In the genomic region with DNA sequence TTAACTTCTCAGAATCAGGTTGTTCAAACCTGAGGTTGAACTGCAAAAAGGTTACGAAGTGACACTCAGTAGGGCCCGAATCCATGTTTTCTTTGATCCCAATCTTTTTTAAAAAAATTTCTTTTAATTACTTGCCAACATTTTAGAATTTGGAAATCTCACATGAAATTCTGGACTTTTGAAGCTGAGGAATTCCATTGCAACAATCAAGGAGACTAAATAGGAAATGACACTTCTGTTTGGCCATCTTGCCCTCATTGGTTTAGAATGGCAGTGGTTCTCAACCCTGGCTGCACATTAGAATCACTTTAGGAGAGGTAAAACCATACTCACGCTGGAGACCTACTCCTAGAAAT, we compare ENCODE assay signal across 8 cellular contexts. TPM values are rescaled to one million over a fixed set of nuclear protein-coding genes. Genes with fewer than 3 reads are reported as not detected.
A peak's percentile ranks its signal among the peaks of the same experiment; 100 is the strongest.
DNase-seq lines count a peak whose midpoint lies in the region; ATAC-seq, FAIRE-seq and TF ChIP-seq lines count a peak whose summit lies in the region.

No MANE protein-coding gene starts in this region.

- H3K4me2 ChIP-seq in A549 (peak overlapping the region; percentile 84), HCT116 (ENCODE audit: low read length) (peak overlapping the region; percentile 78)

- TSS peak; percentile 96 for BruUV-seq in HCT116 (replicated peaks; lab: Mats Ljungman, UMichigan)

- TF ChIP-seq POLR2A in A549 (IDR thresholded peaks at IDR 0.05; ENCODE audit: low read length), result no peak
- TF ChIP-seq POLR2A in HCT116 (IDR thresholded peaks at IDR 0.05; ENCODE audit: borderline replicate concordance, extremely low read depth, insufficient read depth, insufficient read length), result no peak

- ATAC-seq in A549, result peak; percentile 8 to 9; a peak in 2 of 6 replicates
- 0 out of 2 replicates have a peak, but pooled peaks have one; percentile 2 for ATAC-seq in HCT116
- ATAC-seq in memory B cell (ENCODE audit: low read depth), result peak; percentile 3

- H3K36me3 ChIP-seq in HCT116 (ENCODE audit: control insufficient read depth in 1 of 2, insufficient read depth in 2 of 2, low read length in 2 of 2), result peaks cover 0 to 3% of the 10 kb centered on the region in 2 experiments; a peak in 1 of 4 replicates

- peak overlapping the region; percentile 96 for H3K9ac ChIP-seq in HCT116 (ENCODE audit: low read length)

- TF ChIP-seq EP300 in A549 (IDR thresholded peaks at IDR 0.05), result no peak

- H3K9me3 ChIP-seq in A549 (no peaks in the 10 kb centered on the region), HCT116 (ENCODE audit: control insufficient read depth in 1 of 2, insufficient read depth in 1 of 2, low read depth in 1 of 2, low read length in 2 of 2) (no peaks in the 10 kb centered on the region)

- H3K27me3 Mint-ChIP-seq in memory B cell, result peaks cover 1% of the 10 kb centered on the region

- in situ Hi-C loops in astrocyte of the spinal cord (cut with HindIII; ENCODE audit: low sequenced_read_pairs), result no loop called here

- CTCF ChIA-PET in A549 (lab: Yijun Ruan, JAX) (interaction anchor here (1.2 to 2.6 kb wide), 6 partner anchors 10 to 262 kb away, joined by 3 to 10 read pairs (median 5); no protein-coding TSS in a partner anchor), HCT116 (lab: Charles Lee) (no interaction called here)

- peaks cover 45% of the 10 kb centered on the region for H3K79me2 ChIP-seq in HCT116 (ENCODE audit: insufficient read depth, low read length)

- TF ChIP-seq RAD21 in A549 (conservative IDR thresholded peaks at IDR 0.05 in 1 of 2, IDR thresholded peaks at IDR 0.05 in 1 of 2), result no peak
- TF ChIP-seq RAD21 in HCT116 (IDR thresholded peaks at IDR 0.05; ENCODE audit: low read depth), result no peak

- no peaks in the 10 kb centered on the region for H4K20me1 ChIP-seq in HCT116 (ENCODE audit: insufficient read depth)

- DNase-seq in A549 (ENCODE audit: low read depth in 1 of 2, low spot score in 1 of 2), result no peak
- DNase-seq in HCT116 (ENCODE audit: low read depth, low spot score), result no peak
- no peak for DNase-seq in astrocyte of the spinal cord (ENCODE audit: low read depth, low spot score)
- DNase-seq in memory B cell (ENCODE audit: low spot score in 2 of 2), result peak in 1 of 2 donors; percentile 5
- DNase-seq in AG20443 (ENCODE audit: low spot score), result no peak
- no peak for DNase-seq in stimulated activated naive CD4-positive, alpha-beta T cell treated with Interleukin-2 at 50 U/mL for 16 hours (lab: John Stamatoyannopoulos, UW)
- DNase-seq in SW 1271 (lab: John Stamatoyannopoulos, UW), result no peak
- no peak for DNase-seq in nucleus accumbens (lab: John Stamatoyannopoulos, UW)

- peaks cover 11% of the 10 kb centered on the region for H3K4me1 Mint-ChIP-seq in memory B cell

- H3K4me3 ChIP-seq in A549 (peak overlapping the region; percentile 83), HCT116 (replicated peaks in 1 of 2; ENCODE audit: low read depth in 1 of 2, low read length in 2 of 2) (peak overlapping the region; percentile 61 to 90), astrocyte of the spinal cord (ENCODE audit: low read depth, low read length) (peak overlapping the region; percentile 85)

- H3K27ac ChIP-seq in A549 (peak overlapping the region; percentile 92 to 94), HCT116 (ENCODE audit: low read depth, low read length) (peak overlapping the region; percentile 79; the same call in 1 of the 2 replicates)

- intact Hi-C loops in HCT116 (cut with micrococcal nuclease), result no loop called here

- RAD21 ChIA-PET in HCT116 (lab: Charles Lee; ENCODE audit: low non-redundant PET in 1 of 2, low total read pairs in 2 of 2, uncharacterized antibody in 2 of 2, unreplicated experiment in 2 of 2), result no interaction called here

- peak overlapping the region; percentile 99 for H3K4me3 Mint-ChIP-seq in memory B cell

- no peaks in the 10 kb centered on the region for H3K27me3 ChIP-seq in HCT116 (ENCODE audit: insufficient read depth, low read length)

- peaks cover 2% of the 10 kb centered on the region for H3K36me3 Mint-ChIP-seq in memory B cell

- H3K9me2 ChIP-seq in HCT116 (ENCODE audit: insufficient read depth), result no peaks in the 10 kb centered on the region

- 51% methylated on average over 3 of the region's 3 CpGs for WGBS in A549 (ENCODE audit: missing lambda C conversion rate)

- peak overlapping the region; percentile 41 for H2AFZ ChIP-seq in HCT116 (ENCODE audit: low read depth, low read length, poor library complexity, severe bottlenecking)

- TF ChIP-seq CTCF in A549 (IDR thresholded peaks at IDR 0.05) (no peak), HCT116 (IDR thresholded peaks at IDR 0.05 in 2 of 3, conservative IDR thresholded peaks at IDR 0.05 in 1 of 3; ENCODE audit: borderline replicate concordance in 1 of 3, insufficient read depth in 1 of 3, low read depth in 2 of 3, low read length in 2 of 3) (no peak), astrocyte of the spinal cord (IDR thresholded peaks at IDR 0.05; ENCODE audit: low read depth, low read length) (no peak)

- POLR2A ChIA-PET in A549 (lab: Yijun Ruan, JAX), result interaction anchor here (2.0 kb wide), 1 partner anchor 36 kb away, joined by 7 read pairs; no protein-coding TSS in a partner anchor
- POLR2A ChIA-PET in HCT116 (lab: Charles Lee), result no interaction called here

- FAIRE-seq in A549 (lab: Jason Lieb, UNC), result no peak

- H3K27ac Mint-ChIP-seq in memory B cell, result peak overlapping the region; percentile 100

- H3K9me3 Mint-ChIP-seq in memory B cell, result no peaks in the 10 kb centered on the region

- peaks cover 22% of the 10 kb centered on the region; the same call in 2 of the 3 replicates for H3K4me1 ChIP-seq in A549
- peaks cover 0 to 20% of the 10 kb centered on the region in 2 experiments; a peak in 3 of 4 replicates for H3K4me1 ChIP-seq in HCT116 (ENCODE audit: control insufficient read depth in 1 of 2, insufficient read depth in 2 of 2, low read length in 2 of 2)

TF ChIP-seq in A549, 52 proteins besides CTCF, POLR2A, EP300 and RAD21:
- TF ChIP-seq PHF8 (IDR thresholded peaks at IDR 0.05; ENCODE audit: borderline replicate concordance, low read depth), result 0 out of 2 replicates have a peak, but pooled peaks have one; percentile 2
- TF ChIP-seq EHMT2 (IDR thresholded peaks at IDR 0.05; ENCODE audit: low read depth), result no peak

TF ChIP-seq in HCT116, 20 proteins besides CTCF, POLR2A, EP300 and RAD21 (continues in another document):
- TF ChIP-seq POLR2AphosphoS5 (IDR thresholded peaks at IDR 0.05; ENCODE audit: low read depth, low read length), result no peak
- no peak for TF ChIP-seq ZNF274 (IDR thresholded peaks at IDR 0.05; ENCODE audit: low read depth, low read length)
- no peak for TF ChIP-seq FOSL1 (IDR thresholded peaks at IDR 0.05; ENCODE audit: low read depth)
- TF ChIP-seq, protein P1, sequence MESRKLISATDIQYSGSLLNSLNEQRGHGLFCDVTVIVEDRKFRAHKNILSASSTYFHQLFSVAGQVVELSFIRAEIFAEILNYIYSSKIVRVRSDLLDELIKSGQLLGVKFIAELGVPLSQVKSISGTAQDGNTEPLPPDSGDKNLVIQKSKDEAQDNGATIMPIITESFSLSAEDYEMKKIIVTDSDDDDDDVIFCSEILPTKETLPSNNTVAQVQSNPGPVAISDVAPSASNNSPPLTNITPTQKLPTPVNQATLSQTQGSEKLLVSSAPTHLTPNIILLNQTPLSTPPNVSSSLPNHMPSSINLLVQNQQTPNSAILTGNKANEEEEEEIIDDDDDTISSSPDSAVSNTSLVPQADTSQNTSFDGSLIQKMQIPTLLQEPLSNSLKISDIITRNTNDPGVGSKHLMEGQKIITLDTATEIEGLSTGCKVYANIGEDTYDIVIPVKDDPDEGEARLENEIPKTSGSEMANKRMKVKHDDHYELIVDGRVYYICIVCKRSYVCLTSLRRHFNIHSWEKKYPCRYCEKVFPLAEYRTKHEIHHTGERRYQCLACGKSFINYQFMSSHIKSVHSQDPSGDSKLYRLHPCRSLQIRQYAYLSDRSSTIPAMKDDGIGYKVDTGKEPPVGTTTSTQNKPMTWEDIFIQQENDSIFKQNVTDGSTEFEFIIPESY (IDR thresholded peaks at IDR 0.05; ENCODE audit: extremely low read depth, insufficient replicate concordance, low read length), result no peak
- no peak for TF ChIP-seq YY1 (IDR thresholded peaks at IDR 0.05; ENCODE audit: extremely low read depth, insufficient replicate concordance, low read depth, low read length)
- TF ChIP-seq TCF7L2 (IDR thresholded peaks at IDR 0.05; ENCODE audit: borderline replicate concordance, extremely low read depth, insufficient read depth, insufficient read length), result no peak
- TF ChIP-seq SRF (IDR thresholded peaks at IDR 0.05; ENCODE audit: low read depth), result no peak
- no peak for TF ChIP-seq SP1 (IDR thresholded peaks at IDR 0.05; ENCODE audit: low read depth)
- TF ChIP-seq, protein P2, sequence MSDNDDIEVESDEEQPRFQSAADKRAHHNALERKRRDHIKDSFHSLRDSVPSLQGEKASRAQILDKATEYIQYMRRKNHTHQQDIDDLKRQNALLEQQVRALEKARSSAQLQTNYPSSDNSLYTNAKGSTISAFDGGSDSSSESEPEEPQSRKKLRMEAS (IDR thresholded peaks at IDR 0.05), result no peak
- no peak for TF ChIP-seq EZH2phosphoT487 (IDR thresholded peaks at IDR 0.05; ENCODE audit: borderline replicate concordance)
- no peak for TF ChIP-seq CBX3 (IDR thresholded peaks at IDR 0.05; ENCODE audit: low read depth)
- no peak for TF ChIP-seq ELF1 (IDR thresholded peaks at IDR 0.05; ENCODE audit: borderline replicate concordance, low read depth)
- no peak for TF ChIP-seq EZH2 (IDR thresholded peaks at IDR 0.05)
- no peak for TF ChIP-seq ZFX (IDR thresholded peaks at IDR 0.05)

RNA-seq across cellular contexts. Expression of a gene that starts 0.5 kb away (rescaled TPM):
- polyA plus RNA-seq in A549 (2011; rRNA removed) (575 and 685 TPM in 2 replicates), A549 (2017; fragmentation: RNase III; extraction: RNeasy Plus Mini Kit Qiagen cat#74134 plus additional on column Dnase treatment) (477 to 546 TPM (median 526 TPM) in 3 replicates)
- polyA plus RNA-seq in A549 (2012; cell fraction: cytosol; rRNA removed), result 270 and 335 TPM in 2 replicates
- 54.9 and 94.0 TPM in 2 replicates for polyA plus RNA-seq in A549 (2012; cell fraction: nucleus; rRNA removed)
- polyA minus RNA-seq in A549 (2011; rRNA and poly(A)+ RNA removed), result 134 and 180 TPM in 2 replicates
- total RNA-seq in HCT116 (2021; ENCODE audit: unreplicated experiment), result 325 TPM
- polyA plus RNA-seq in HCT116 (2012), result 640 and 848 TPM in 2 replicates
